8 cellular contexts compared by ENCODE assay signal in the genomic region with DNA sequence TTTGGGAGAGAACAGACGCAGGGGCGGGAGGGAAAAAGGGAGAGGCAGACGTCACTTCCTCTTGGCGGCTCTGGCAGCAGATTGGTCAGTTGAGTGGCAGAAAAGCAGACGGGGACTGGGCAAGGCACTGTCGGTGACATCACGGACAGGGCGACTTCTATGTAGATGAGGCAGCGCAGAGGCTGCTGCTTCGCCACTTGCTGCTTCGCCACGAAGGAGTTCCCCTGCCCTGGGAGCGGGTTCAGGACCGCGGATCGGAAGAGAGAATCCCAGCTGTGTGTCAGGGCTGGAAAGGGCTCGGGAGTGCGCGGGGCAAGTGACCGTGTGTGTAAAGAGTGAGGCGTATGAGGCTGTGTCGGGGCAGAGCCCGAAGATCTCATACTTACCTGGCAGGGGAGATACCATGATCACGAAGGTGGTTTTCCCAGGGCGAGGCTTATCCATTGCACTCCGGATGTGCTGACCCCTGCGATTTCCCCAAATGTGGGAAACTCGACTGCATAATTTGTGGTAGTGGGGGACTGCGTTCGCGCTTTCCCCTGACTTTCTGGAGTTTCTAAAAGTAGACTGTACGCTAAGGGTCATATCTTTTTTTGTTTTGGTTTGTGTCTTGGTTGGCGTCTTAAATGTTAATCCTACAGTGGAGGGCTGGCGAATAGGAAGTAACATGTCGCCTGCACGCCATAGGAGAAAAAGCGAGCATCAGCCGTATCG. TPM values are rescaled to one million over a fixed set of nuclear protein-coding genes. Genes with fewer than 3 reads are reported as not detected.
A peak's percentile ranks its signal among the peaks of the same experiment; 100 is the strongest.
DNase-seq lines count a peak whose midpoint lies in the region; ATAC-seq and TF ChIP-seq lines count a peak whose summit lies in the region.
"Not testable (repeated sequence)": the region's sequence is repeated elsewhere in the genome, so short reads cannot be mapped to it uniquely, and the experiment has no call there.

A gene (plus strand): TSS at position 379 of the 714 bp plus-strand sequence.

- peak within 1 kb of the TSS; percentile 17 for H2AFZ ChIP-seq in trophoblast cell (ENCODE audit: insufficient read depth, low read length, poor library complexity)

- not testable (repeated sequence) for H3K18ac ChIP-seq in trophoblast cell (ENCODE audit: low read length)

- not testable (repeated sequence) for H3K9ac ChIP-seq in trophoblast cell (ENCODE audit: low read length)

- peak within 1 kb of the TSS; percentile 85 for H4K91ac ChIP-seq in trophoblast cell (ENCODE audit: low read depth, low read length)

- not testable (repeated sequence) for H3K79me1 ChIP-seq in trophoblast cell (ENCODE audit: low read length)

- H4K12ac ChIP-seq in trophoblast cell (ENCODE audit: low read depth, low read length): peak within 1 kb of the TSS; percentile 28

- intact Hi-C loops in adrenal gland (cut with DNase I); cardiac septum (cut with DNase I): not testable (repeated sequence)

- not testable (repeated sequence) for H3K27me3 ChIP-seq in adrenal gland; trophoblast cell (ENCODE audit: insufficient read depth, low read length); tibial nerve

- H3K4me3 ChIP-seq in adrenal gland: peak within 1 kb of the TSS in 2 of 4 donors; percentile 18 to 49
- not testable (repeated sequence) for H3K4me3 ChIP-seq in trophoblast cell (ENCODE audit: low read depth, low read length)
- peak within 1 kb of the TSS; percentile 10 to 39 (median 29) for H3K4me3 ChIP-seq in tibial nerve

- not testable (repeated sequence) for H3K36me3 ChIP-seq in adrenal gland (replicated peaks in 1 of 2); trophoblast cell (ENCODE audit: control insufficient read depth in 1 of 2, insufficient read depth in 2 of 2, low read length in 2 of 2); tibial nerve

- WGBS in adrenal gland, 4 donors: 0 to 1% (median 0%) methylated on average over 12 to 27 of the region's 39 CpGs
- WGBS in trophoblast cell (ENCODE audit: extremely low coverage, insufficient coverage, insufficient read length): no CpG with 5 or more reads among the region's 39 CpGs
- WGBS in tibial nerve, 2 donors: 0% methylated on average over 28 to 32 of the region's 39 CpGs

- H2BK120ac ChIP-seq in trophoblast cell (ENCODE audit: insufficient read depth, low read length, poor library complexity): peak within 1 kb of the TSS; percentile 81

- TF ChIP-seq POLR2A in GM15510 (IDR thresholded peaks at IDR 0.05; ENCODE audit: borderline replicate concordance, extremely low read depth, insufficient read length) (peak; percentile 85), adrenal gland (IDR thresholded peaks at IDR 0.05) (peak; percentile 73 to 99), tibial nerve (IDR thresholded peaks at IDR 0.05) (peak; percentile 30 to 98)

- H3K9me3 ChIP-seq in adrenal gland (replicated peaks in 1 of 3); trophoblast cell (ENCODE audit: insufficient read depth, low read depth, low read length); tibial nerve: not testable (repeated sequence)

- not testable (repeated sequence) for TF ChIP-seq CTCF in adrenal gland (IDR thresholded peaks at IDR 0.05)
- TF ChIP-seq CTCF in tibial nerve (IDR thresholded peaks at IDR 0.05): peak in 1 of 5 experiments; percentile 20

- peak within 1 kb of the TSS; percentile 48 for H3K4me2 ChIP-seq in trophoblast cell (ENCODE audit: low read length)

- peak within 1 kb of the TSS; percentile 66 for H4K8ac ChIP-seq in trophoblast cell (ENCODE audit: low read depth, low read length)

- H3K4me1 ChIP-seq in adrenal gland (replicated peaks in 1 of 2); trophoblast cell (ENCODE audit: control insufficient read depth in 1 of 2, insufficient read depth in 2 of 2, low read length in 2 of 2): not testable (repeated sequence)
- H3K4me1 ChIP-seq in tibial nerve: peaks cover 0 to 12% (median 0%) of the 10 kb centered on the region in 4 donors

- H3K4ac ChIP-seq in trophoblast cell (ENCODE audit: low read depth, low read length): peak within 1 kb of the TSS; percentile 38

- DNase-seq in NCI-H1694 (lab: John Stamatoyannopoulos, UW): peak; percentile 91
- peak; percentile 55 to 98 (median 86) for DNase-seq in T-helper 1 cell
- DNase-seq in adrenal gland: peak; percentile 41 to 99 (median 95)
- peak; percentile 83 for DNase-seq in cardiac septum (ENCODE audit: low spot score)
- peak; percentile 93 to 94 for DNase-seq in trophoblast cell
- peak; percentile 81 to 86 for DNase-seq in tibial nerve (ENCODE audit: low spot score in 2 of 2)

- peak within 1 kb of the TSS in 4 of 5 donors; percentile 74 to 97 (median 92) for H3K27ac ChIP-seq in adrenal gland
- peak within 1 kb of the TSS; percentile 79 for H3K27ac ChIP-seq in trophoblast cell (ENCODE audit: low read depth, low read length)
- H3K27ac ChIP-seq in tibial nerve: peak within 1 kb of the TSS; percentile 87 to 95 (median 90)

- ATAC-seq in HG02885 (IDR thresholded peaks at IDR 0.05; ENCODE audit: poor library complexity, unreplicated experiment): peak; percentile 82

- not testable (repeated sequence) for H3K23ac ChIP-seq in trophoblast cell (ENCODE audit: low read length)

- H2BK12ac ChIP-seq in trophoblast cell (ENCODE audit: low read length): not testable (repeated sequence)

- peak within 1 kb of the TSS; percentile 96 for H2BK5ac ChIP-seq in trophoblast cell (ENCODE audit: low read depth, low read length, poor library complexity)

- TF ChIP-seq EP300 in tibial nerve (IDR thresholded peaks at IDR 0.05): peak in 1 of 2 donors; percentile 37

- peak within 1 kb of the TSS; percentile 67 for H3K14ac ChIP-seq in trophoblast cell (ENCODE audit: low read length)

- not testable (repeated sequence) for H2AK5ac ChIP-seq in trophoblast cell (ENCODE audit: low read length)

- not testable (repeated sequence) for H3K79me2 ChIP-seq in trophoblast cell (ENCODE audit: control insufficient read depth, insufficient read depth, low read length, poor library complexity)

RNA-seq across cellular contexts. Expression of the gene that starts here (rescaled TPM):
- total RNA-seq in adrenal gland: 1,000 to 10,000 TPM in 3 of 8 donors, 100 to 1,000 TPM in 1, under 1 TPM in 3, not detected in 1; under 0.01 to 2,119 (median 890) TPM
- polyA plus RNA-seq in adrenal gland: not detected
- 6,195 TPM for total RNA-seq in cardiac septum
- not detected in 2 replicates for polyA plus RNA-seq in trophoblast cell (2013)
- under 1 TPM; under 0.01 TPM for total RNA-seq in tibial nerve

Comparison
In these comparisons a context has a peak if more than half of its experiments do, and no peak if none do; other contexts are left out.
1. Peak in DNase-seq, H3K4me3 ChIP-seq and H3K27ac ChIP-seq in tibial nerve; RNA of the gene not detected or under 1 TPM.